ENCODE assay signal across 26 cellular contexts in the genomic region with DNA sequence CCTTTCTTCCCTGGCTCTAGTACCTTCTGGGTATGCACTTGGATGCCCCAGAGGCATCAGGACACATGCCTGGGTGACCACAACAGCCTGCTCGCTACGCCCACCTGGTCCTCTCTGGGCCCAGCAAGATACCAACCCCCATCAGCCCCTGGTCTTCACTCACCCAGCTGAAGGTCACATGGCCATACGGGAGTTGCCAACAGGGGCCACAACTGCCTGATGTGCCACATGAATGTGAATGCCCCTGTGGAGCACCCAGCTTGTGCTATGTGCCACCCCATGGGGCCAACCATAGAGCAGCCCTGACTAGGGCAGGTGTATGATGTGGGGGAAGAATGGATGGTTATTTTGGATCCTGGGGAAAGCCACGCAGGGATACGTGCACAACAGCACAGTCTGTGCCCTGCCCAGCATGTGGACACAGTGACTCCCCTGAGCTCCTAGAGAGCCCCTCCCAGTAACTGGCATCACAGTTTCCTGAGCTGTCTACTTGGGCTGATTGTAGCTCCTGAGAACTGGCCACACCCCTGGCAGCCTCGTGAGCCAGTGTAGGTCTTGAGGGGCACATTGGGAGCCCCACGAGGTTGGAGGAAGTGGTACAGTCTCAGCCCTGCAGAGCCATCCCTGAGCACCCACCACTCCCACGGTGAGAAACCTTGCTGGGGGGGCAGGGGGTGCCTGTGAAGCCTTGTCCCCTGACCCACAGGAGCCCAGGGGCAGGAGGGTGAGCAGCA. TPM values are rescaled to one million over a fixed set of nuclear protein-coding genes. Genes with fewer than 3 reads are reported as not detected.
A peak's percentile ranks its signal among the peaks of the same experiment; 100 is the strongest.
DNase-seq lines count a peak whose midpoint lies in the region; ATAC-seq and TF ChIP-seq lines count a peak whose summit lies in the region.
"Had no signal": no experiment of that assay in that cellular context is flagged by ENCODE, and none has a peak within 500 bp of the region (broad histone marks: within the 10 kb centered on the region; RNA-seq: fewer than 3 reads in every experiment).

No MANE protein-coding gene starts in this region.

- H3K4me1 ChIP-seq in right atrium auricular region, result no peaks in the 10 kb centered on the region
- H3K4me1 ChIP-seq in uterus, result no peaks in the 10 kb centered on the region
- H3K4me1 ChIP-seq: foreskin keratinocyte, HAP-1, parathyroid adenoma had no signal

- H3K9me3 ChIP-seq in right atrium auricular region, result no peaks in the 10 kb centered on the region
- no peaks in the 10 kb centered on the region for H3K9me3 ChIP-seq in KOPT-K1 (ENCODE audit: insufficient read depth, low read length, poor library complexity, severe bottlenecking)
- H3K9me3 ChIP-seq in uterus, result no peaks in the 10 kb centered on the region
- H3K9me3 ChIP-seq: HAP-1 had no signal

- intact Hi-C loops in cardiac septum (cut with DNase I) (no loop called here), uterus (cut with DNase I; ENCODE audit: low total_unique reads) (no loop called here)

- peak; percentile 62 for DNase-seq in cardiac septum (ENCODE audit: low spot score)
- DNase-seq in right atrium auricular region (ENCODE audit: low spot score), result no peak
- DNase-seq in left lobe of liver (ENCODE audit: low spot score), result peak; percentile 41
- peak; percentile 5 to 6 for DNase-seq in uterus
- DNase-seq in effector CD8-positive, alpha-beta T cell (lab: John Stamatoyannopoulos, UW), result no peak
- DNase-seq in NCI-H2029 treated with DMSO at 0.1 percent for 48 hours (lab: John Stamatoyannopoulos, UW), result no peak
- DNase-seq: activated CD4-positive, CD25-positive, alpha-beta regulatory T cell treated with anti-CD3 and anti-CD28 coated beads, Interleukin-2, amount 50 U/mL, for 72 hours; activated effector memory CD4-positive, alpha-beta T cell treated with Interleukin-2 at 50 U/mL for 16 hours; amygdala; EL; foreskin keratinocyte; kidney glomerular epithelial cell; mesendoderm; naive thymus-derived CD4-positive, alpha-beta T cell; NCI-H1105; NCI-H2081 treated with DMSO at 0.1 percent for 48 hours; NCI-H510A treated with DMSO at 0.1 percent for 48 hours; SW 1271 had no signal

- no peak for ATAC-seq in left lobe of liver
- ATAC-seq in HG03354 (IDR thresholded peaks at IDR 0.05; ENCODE audit: poor library complexity, severe bottlenecking, unreplicated experiment), result no peak
- ATAC-seq: foreskin keratinocyte; naive thymus-derived CD4-positive, alpha-beta T cell; stimulated activated memory B cell treated with anti-CD40 and anti-IgM and Interleukin-4, amounts not matched to agents 10 μg/mL and 1 μg/mL and 100 μg/mL, for 72 hours had no signal

- no peak for TF ChIP-seq POLR2A in uterus (IDR thresholded peaks at IDR 0.05)

- H3K27me3 ChIP-seq in right atrium auricular region (no peaks in the 10 kb centered on the region), uterus (no peaks in the 10 kb centered on the region)

- H3K27ac ChIP-seq in right atrium auricular region (no peak overlapping the region), KOPT-K1 (ENCODE audit: low read depth, low read length, poor library complexity, severe bottlenecking) (peak overlapping the region; percentile 32), uterus (no peak overlapping the region)
- H3K27ac ChIP-seq: cardiac muscle cell, dorsolateral prefrontal cortex, epithelial cell of prostate, foreskin keratinocyte, parathyroid adenoma had no signal

- TF ChIP-seq CTCF in right atrium auricular region (IDR thresholded peaks at IDR 0.05) (no peak), uterus (IDR thresholded peaks at IDR 0.05) (no peak)

- H3K4me3 ChIP-seq in right atrium auricular region (no peak overlapping the region), uterus (no peak overlapping the region)
- H3K4me3 ChIP-seq: cardiac muscle cell, dorsolateral prefrontal cortex, HAP-1 had no signal

- H3K36me3 ChIP-seq in right atrium auricular region (no peaks in the 10 kb centered on the region), KOPT-K1 (ENCODE audit: insufficient read depth, low read length) (no peaks in the 10 kb centered on the region), uterus (no peaks in the 10 kb centered on the region)
- H3K36me3 ChIP-seq: cardiac muscle cell, HAP-1 had no signal

RNA-seq across cellular contexts. Expression of gene PCMTD2, which starts 10.5 kb away (rescaled TPM):
- total RNA-seq in cardiac septum (46.9 TPM), right atrium auricular region (100 to 1,000 TPM in 1 of 2 donors, 10 to 100 TPM in 1; 83.3 to 180 TPM), left lobe of liver (29.3 TPM), uterus (100 to 1,000 TPM in 1 of 4 donors, 10 to 100 TPM in 3; 50.5 to 162 (median 66.1) TPM)

Comparison
In these comparisons a context has a peak if more than half of its experiments do, and no peak if none do; other contexts are left out.
1. DNase-seq: peak in cardiac septum (single experiment), left lobe of liver (single experiment) and uterus (2 of 2); none in right atrium auricular region (single experiment), effector CD8-positive, alpha-beta T cell (single experiment) and NCI-H2029 treated with DMSO at 0.1 percent for 48 hours (single experiment).